10 cellular contexts compared by ENCODE assay signal in the genomic region with DNA sequence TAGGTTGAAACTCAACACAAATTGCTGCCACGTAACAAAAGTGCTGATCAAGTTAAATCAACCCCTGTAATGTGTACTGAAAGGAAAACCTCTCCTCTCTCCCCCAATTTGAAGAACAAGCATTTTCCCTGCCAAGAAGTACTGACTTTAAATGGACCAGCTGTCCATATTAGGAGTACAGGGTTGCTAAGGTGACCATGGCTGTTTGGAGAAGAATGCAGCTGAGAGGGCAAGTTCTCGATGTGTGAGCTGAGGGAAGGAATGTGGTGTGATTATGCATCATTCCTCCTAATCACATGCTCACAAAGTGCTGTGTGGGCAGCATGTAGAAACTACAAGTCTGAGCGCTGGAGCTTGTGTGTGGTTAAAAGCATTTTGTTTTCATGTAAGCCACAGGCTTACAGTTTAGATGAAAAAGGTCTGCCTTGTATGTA. TPM values are rescaled to one million over a fixed set of nuclear protein-coding genes. Genes with fewer than 3 reads are reported as not detected.
DNase-seq lines count a peak whose midpoint lies in the region; FAIRE-seq and TF ChIP-seq lines count a peak whose summit lies in the region.
"Had no signal": no experiment of that assay in that cellular context is flagged by ENCODE, and none has a peak within 500 bp of the region (broad histone marks: within the 10 kb centered on the region; RNA-seq: fewer than 3 reads in every experiment).

No MANE protein-coding gene starts in this region.

- H3K79me2 ChIP-seq in astrocyte (ENCODE audit: insufficient read depth, low read length): peaks cover 71% of the 10 kb centered on the region

- intact Hi-C loops in posterior vena cava (cut with DNase I): no loop called here

- H3K9me3 Mint-ChIP-seq in astrocyte (ENCODE audit: unreplicated experiment): no peaks in the 10 kb centered on the region
- H3K9me3 Mint-ChIP-seq: activated naive CD4-positive, alpha-beta T cell treated with anti-CD3 and anti-CD28 coated beads, Interleukin-2, amount 50 U/mL, for 24 hours had no signal

- H3K9ac ChIP-seq in astrocyte (ENCODE audit: low read length): peak overlapping the region; percentile 69

- H2AFZ ChIP-seq in astrocyte (ENCODE audit: low read depth, low read length): no peak overlapping the region

- peaks cover 11% of the 10 kb centered on the region for H3K36me3 Mint-ChIP-seq in astrocyte (ENCODE audit: low read depth, unreplicated experiment)

- peaks cover 3% of the 10 kb centered on the region for H3K36me3 ChIP-seq in astrocyte (ENCODE audit: insufficient read depth, low read length)

- H3K27ac ChIP-seq in astrocyte (ENCODE audit: low read depth, low read length): peak overlapping the region; percentile 92

- H3K9me3 ChIP-seq in astrocyte (ENCODE audit: insufficient read depth, low read depth, low read length): no peaks in the 10 kb centered on the region

- TF ChIP-seq CTCF in astrocyte (IDR thresholded peaks at IDR 0.05; ENCODE audit: insufficient read depth, low read depth, low read length): no peak

- H3K27me3 Mint-ChIP-seq in astrocyte (ENCODE audit: low read depth, unreplicated experiment): no peaks in the 10 kb centered on the region
- H3K27me3 Mint-ChIP-seq: activated naive CD4-positive, alpha-beta T cell treated with anti-CD3 and anti-CD28 coated beads, Interleukin-2, amount 50 U/mL, for 24 hours; B cell had no signal

- H3K4me3 Mint-ChIP-seq in astrocyte (ENCODE audit: unreplicated experiment): no peak overlapping the region
- H3K4me3 Mint-ChIP-seq: activated naive CD4-positive, alpha-beta T cell treated with anti-CD3 and anti-CD28 coated beads, Interleukin-2, amount 50 U/mL, for 24 hours; B cell had no signal

- H3K4me1 ChIP-seq in astrocyte (ENCODE audit: insufficient read depth, low read length): peaks cover 16% of the 10 kb centered on the region

- peak; percentile 100 for FAIRE-seq in astrocyte (lab: Jason Lieb, UNC)

- H3K4me2 ChIP-seq in astrocyte (ENCODE audit: low read length): peak overlapping the region; percentile 76

- peaks cover 24% of the 10 kb centered on the region for H3K4me1 Mint-ChIP-seq in astrocyte (ENCODE audit: low read depth, unreplicated experiment)

- no peaks in the 10 kb centered on the region for H4K20me1 ChIP-seq in astrocyte (ENCODE audit: insufficient read depth, low read length)

- no peaks in the 10 kb centered on the region for H3K27me3 ChIP-seq in astrocyte (ENCODE audit: insufficient read depth, low read length)

- peak overlapping the region; percentile 24 for H3K4me3 ChIP-seq in astrocyte (ENCODE audit: insufficient read depth, low read depth, low read length)

- DNase-seq in NCI-H1417 (lab: John Stamatoyannopoulos, UW): peak; percentile 5 to 67 (median 29)
- DNase-seq in NCI-H1417 treated with DMSO at 0.1 percent for 48 hours (lab: John Stamatoyannopoulos, UW): no peak
- DNase-seq in HCEC 1CT: peak; percentile 99
- peak; percentile 24 for DNase-seq in NCI-H1092 (lab: John Stamatoyannopoulos, UW)
- peak; percentile 100 for DNase-seq in astrocyte (ENCODE audit: low read depth)
- peak; percentile 80 for DNase-seq in hepatic stellate cell (ENCODE audit: low spot score)
- DNase-seq in putamen (ENCODE audit: low spot score): peak; percentile 77
- no peak for DNase-seq in posterior vena cava (ENCODE audit: low spot score)

- peak overlapping the region; percentile 99 for H3K27ac Mint-ChIP-seq in astrocyte (ENCODE audit: unreplicated experiment)
- H3K27ac Mint-ChIP-seq: activated naive CD4-positive, alpha-beta T cell treated with anti-CD3 and anti-CD28 coated beads, Interleukin-2, amount 50 U/mL, for 24 hours; B cell had no signal

RNA-seq across cellular contexts. Expression of a gene that starts 50.9 kb away (rescaled TPM):
- total RNA-seq in astrocyte (241 and 262 TPM in 2 replicates), posterior vena cava (100 to 1,000 TPM in 1 of 2 donors, 10 to 100 TPM in 1; 94.3 to 144 TPM)

Comparison
In these comparisons a context has a peak if more than half of its experiments do, and no peak if none do; other contexts are left out.
1. DNase-seq: peak in NCI-H1417 (3 of 3), HCEC 1CT (single experiment), NCI-H1092 (single experiment), astrocyte (single experiment), hepatic stellate cell (single experiment) and putamen (single experiment); none in NCI-H1417 treated with DMSO at 0.1 percent for 48 hours (single experiment) and posterior vena cava (single experiment).